1 cellular context compared by ENCODE assay signal in genomic region chr3:182920515-182921084, GRCh38.
TF ChIP-seq lines count a peak whose summit lies in the region.

No MANE protein-coding gene starts in this region.

TF ChIP-seq in HEK293, 187 proteins besides CTCF, POLR2A, EP300 and RAD21 (continued from another document):
- TF ChIP-seq ZNF138 (tag by site-specific recombination; IDR thresholded peaks at IDR 0.05; ENCODE audit: borderline replicate concordance) (no peak), ZNF830 (tag by site-specific recombination; IDR thresholded peaks at IDR 0.05; ENCODE audit: low read depth) (no peak), PRDM10 (tag by site-specific recombination; IDR thresholded peaks at IDR 0.05) (peak; percentile 68), GFI1B (tag by site-specific recombination; IDR thresholded peaks at IDR 0.05) (no peak), ZNF600 (tag by site-specific recombination; IDR thresholded peaks at IDR 0.05) (0 out of 2 replicates have a peak, but pooled peaks have one; percentile 46), ZNF24 (tag by site-specific recombination; IDR thresholded peaks at IDR 0.05) (no peak), ZNF561 (tag by site-specific recombination; IDR thresholded peaks at IDR 0.05; ENCODE audit: borderline replicate concordance) (no peak), SP3 (tag by site-specific recombination; IDR thresholded peaks at IDR 0.05) (no peak), ZBTB26 (tag by site-specific recombination; optimal IDR thresholded peaks at IDR 0.05) (no peak), ZBTB8A (tag by site-specific recombination; IDR thresholded peaks at IDR 0.05) (peak; percentile 38; the same call in 1 of the 2 replicates), ZNF391 (tag by site-specific recombination; IDR thresholded peaks at IDR 0.05; ENCODE audit: borderline replicate concordance, low read depth) (no peak)
